ENCODE assay signal across 14 cellular contexts in the genomic region with DNA sequence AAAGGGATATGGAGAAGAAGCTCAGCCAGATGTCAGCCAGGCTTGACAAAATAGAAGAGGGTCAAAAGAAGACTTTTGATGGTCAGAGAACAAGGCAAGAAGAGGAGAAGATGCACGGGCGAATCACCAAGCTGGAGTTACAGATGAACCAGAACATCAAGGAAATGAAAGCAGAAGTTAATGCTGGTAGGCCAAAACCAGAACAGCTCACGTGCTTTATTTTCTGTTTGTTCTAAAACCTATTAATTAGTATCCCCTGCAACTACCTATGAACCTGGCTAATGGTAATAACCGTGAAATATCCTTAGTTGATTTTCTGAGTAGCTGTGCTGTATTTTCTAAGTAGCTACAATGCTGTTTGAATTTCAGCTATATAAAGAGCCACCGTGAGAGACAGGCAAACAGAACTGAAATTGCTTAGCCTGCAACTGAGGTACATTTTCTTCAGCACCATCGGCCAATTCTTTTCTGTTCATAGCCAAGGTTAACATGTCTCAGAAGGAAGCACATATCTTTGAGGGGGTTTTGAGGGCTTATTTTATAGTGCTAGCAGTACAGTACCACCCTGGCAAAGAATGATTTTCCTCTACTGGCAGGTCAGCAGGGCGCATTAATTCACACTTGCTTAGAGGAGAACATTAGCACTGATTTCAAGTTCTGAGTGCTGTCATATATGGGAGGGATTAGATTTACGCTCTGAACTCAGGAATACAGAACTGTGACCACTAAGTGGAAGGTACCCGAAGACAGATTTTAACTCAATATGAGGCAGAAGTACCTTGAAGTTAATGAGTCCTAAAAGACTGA.
DNase-seq lines count a peak whose midpoint lies in the region; ATAC-seq, FAIRE-seq and TF ChIP-seq lines count a peak whose summit lies in the region.
"Had no signal": no experiment of that assay in that cellular context is flagged by ENCODE, and none has a peak within 500 bp of the region (broad histone marks: within the 10 kb centered on the region; RNA-seq: fewer than 3 reads in every experiment).

No MANE protein-coding gene starts in this region.

- no peaks in the 10 kb centered on the region for H3K36me3 ChIP-seq in mucosa of descending colon (ENCODE audit: low read depth)
- H3K36me3 ChIP-seq: ascending aorta, MG63 had no signal

- TF ChIP-seq POLR2A in GM12892 (IDR thresholded peaks at IDR 0.05; ENCODE audit: low read depth, low read length) = no peak

- in situ Hi-C loops in KBM-7 (cut with MboI; ENCODE audit: low pct_unique_long_range_greater_than_20kb, low sequenced_read_pairs) = no loop called here

- no peak overlapping the region for H3K4me3 ChIP-seq in mucosa of descending colon
- H3K4me3 ChIP-seq: ascending aorta, MG63 had no signal

- H3K4me1 ChIP-seq in mucosa of descending colon (ENCODE audit: low read depth) = no peaks in the 10 kb centered on the region
- H3K4me1 ChIP-seq: ascending aorta had no signal

- FAIRE-seq in GM12892 (lab: Jason Lieb, UNC) = peak; percentile 71

- H3K4me3 Mint-ChIP-seq in HFFc6 = no peak overlapping the region
- no peak overlapping the region for H3K4me3 Mint-ChIP-seq in activated T-cell treated with anti-CD3 and anti-CD28 coated beads, Interleukin-2, amount 50 U/mL, for 4 hours
- H3K4me3 Mint-ChIP-seq: natural killer cell treated with Interleukin-12 subunit alpha and Interleukin-12 subunit beta and Interleukin-15 and Interleukin-18, amount 100 ng/mL, for 72 hours had no signal

- no peaks in the 10 kb centered on the region for H3K36me3 Mint-ChIP-seq in HFFc6 (ENCODE audit: low read depth)
- no peaks in the 10 kb centered on the region for H3K36me3 Mint-ChIP-seq in activated T-cell treated with anti-CD3 and anti-CD28 coated beads, Interleukin-2, amount 50 U/mL, for 4 hours (ENCODE audit: insufficient read depth)
- H3K36me3 Mint-ChIP-seq: natural killer cell treated with Interleukin-12 subunit alpha and Interleukin-12 subunit beta and Interleukin-15 and Interleukin-18, amount 100 ng/mL, for 72 hours had no signal

- ATAC-seq in GM21529 (IDR thresholded peaks at IDR 0.05; ENCODE audit: unreplicated experiment) = peak; percentile 48
- peak; percentile 36 for ATAC-seq in mucosa of descending colon
- no peak for ATAC-seq in activated T-cell treated with anti-CD3 and anti-CD28 coated beads, Interleukin-2, amount 50 U/mL, for 4 hours
- ATAC-seq: natural killer cell treated with Interleukin-12 subunit alpha and Interleukin-12 subunit beta and Interleukin-15 and Interleukin-18, amount 100 ng/mL, for 72 hours; sciatic nerve had no signal

- intact Hi-C loops in mucosa of descending colon (cut with DNase I, micrococcal nuclease) = no loop called here

- no peaks in the 10 kb centered on the region for H3K4me1 Mint-ChIP-seq in HFFc6 (ENCODE audit: low read depth)
- peaks cover 14% of the 10 kb centered on the region for H3K4me1 Mint-ChIP-seq in activated T-cell treated with anti-CD3 and anti-CD28 coated beads, Interleukin-2, amount 50 U/mL, for 4 hours (ENCODE audit: low read depth)

- TF ChIP-seq CTCF in mucosa of descending colon (IDR thresholded peaks at IDR 0.05) (no peak), HFFc6 (IDR thresholded peaks at IDR 0.05) (no peak)

- H3K27me3 Mint-ChIP-seq in HFFc6 (ENCODE audit: insufficient read depth) = peaks cover 4% of the 10 kb centered on the region
- H3K27me3 Mint-ChIP-seq in activated T-cell treated with anti-CD3 and anti-CD28 coated beads, Interleukin-2, amount 50 U/mL, for 4 hours (ENCODE audit: low read depth) = peaks cover 5% of the 10 kb centered on the region

- H3K27ac Mint-ChIP-seq in HFFc6 = no peak overlapping the region
- H3K27ac Mint-ChIP-seq: natural killer cell treated with Interleukin-12 subunit alpha and Interleukin-12 subunit beta and Interleukin-15 and Interleukin-18, amount 100 ng/mL, for 72 hours had no signal

- no peaks in the 10 kb centered on the region for H3K9me3 Mint-ChIP-seq in HFFc6
- no peaks in the 10 kb centered on the region for H3K9me3 Mint-ChIP-seq in activated T-cell treated with anti-CD3 and anti-CD28 coated beads, Interleukin-2, amount 50 U/mL, for 4 hours
- H3K9me3 Mint-ChIP-seq: natural killer cell treated with Interleukin-12 subunit alpha and Interleukin-12 subunit beta and Interleukin-15 and Interleukin-18, amount 100 ng/mL, for 72 hours had no signal

- no peak for DNase-seq in GM12892 (ENCODE audit: insufficient read length)
- peak; percentile 23 for DNase-seq in NCI-H187 treated with DMSO at 0.1 percent for 48 hours (lab: John Stamatoyannopoulos, UW)
- no peak for DNase-seq in mucosa of descending colon
- DNase-seq in HFFc6 = no peak
- DNase-seq in activated T-cell treated with anti-CD3 and anti-CD28 coated beads, Interleukin-2, amount 50 U/mL, for 4 hours = no peak
- no peak for DNase-seq in KBM-7
- no peak for DNase-seq in dermis blood vessel endothelial cell
- DNase-seq: activated CD8-positive, alpha-beta memory T cell treated with anti-CD3 and anti-CD28 coated beads, Interleukin-2, amount 50 U/mL, for 4 hours; C1 segment of cervical spinal cord; MG63 had no signal

- no peaks in the 10 kb centered on the region for H3K9me3 ChIP-seq in mucosa of descending colon
- H3K9me3 ChIP-seq: ascending aorta, MG63 had no signal

Comparison
In these comparisons a context has a peak if more than half of its experiments do, and no peak if none do; other contexts are left out.
1. ATAC-seq: peak in GM21529 (single experiment) and mucosa of descending colon (single experiment); none in activated T-cell treated with anti-CD3 and anti-CD28 coated beads, Interleukin-2, amount 50 U/mL, for 4 hours (0 of 2).